In genomic region chr3:189297957-189298356, GRCh38 we compare ENCODE assay signal across 20 cellular contexts.
"Had no signal": no experiment of that assay in that cellular context is flagged by ENCODE, and none has a peak within 500 bp of the region (broad histone marks: within the 10 kb centered on the region; RNA-seq: fewer than 3 reads in every experiment).

No MANE protein-coding gene starts in this region.

- H3K36me3 Mint-ChIP-seq: activated naive CD4-positive, alpha-beta T cell treated with anti-CD3 and anti-CD28 coated beads, Interleukin-2, amount 50 U/mL, for 24 hours had no signal

- H3K27ac ChIP-seq: ascending aorta, body of pancreas, cardiac muscle cell, VCaP had no signal

- H3K27ac Mint-ChIP-seq: activated CD4-positive, alpha-beta memory T cell treated with anti-CD3 and anti-CD28 coated beads, Interleukin-2, amount 10 ng/mL, durations not matched to agents 7 days and 5 days; T-helper 17 cell had no signal

- H3K4me3 ChIP-seq: ascending aorta, body of pancreas, cardiac muscle cell had no signal

- ATAC-seq: body of pancreas, T-helper 17 cell had no signal

- H3K27me3 Mint-ChIP-seq: activated CD4-positive, alpha-beta memory T cell treated with anti-CD3 and anti-CD28 coated beads, Interleukin-2, amount 10 ng/mL, durations not matched to agents 7 days and 5 days; activated CD4-positive, alpha-beta T cell treated with anti-CD3 and anti-CD28 coated beads for 36 hours; activated naive CD4-positive, alpha-beta T cell treated with anti-CD3 and anti-CD28 coated beads, Interleukin-2, amount 50 U/mL, for 24 hours had no signal

- H3K4me3 Mint-ChIP-seq: activated CD4-positive, alpha-beta memory T cell treated with anti-CD3 and anti-CD28 coated beads, Interleukin-2, amount 10 ng/mL, durations not matched to agents 7 days and 5 days; activated CD4-positive, alpha-beta T cell treated with anti-CD3 and anti-CD28 coated beads for 36 hours; T-helper 17 cell had no signal

- DNase-seq: activated CD4-positive, alpha-beta memory T cell treated with anti-CD3 and anti-CD28 coated beads, Interleukin-2, amount 10 ng/mL, durations not matched to agents 7 days and 5 days; activated CD4-positive, alpha-beta T cell treated with anti-CD3 and anti-CD28 coated beads, Interleukin-2, amount 50 U/mL, for 1 hour; amniotic stem cell; body of pancreas; Kasumi-1; KBM-7; NCI-H1048; NCI-H146; NCI-H187 treated with DMSO at 0.1 percent for 48 hours; NCI-H2081 treated with DMSO at 0.1 percent for 48 hours; NCI-H446; NCI-H524; SHP77; T-helper 17 cell had no signal

- H3K4me1 ChIP-seq: ascending aorta, body of pancreas had no signal

- H3K9me3 Mint-ChIP-seq: activated naive CD4-positive, alpha-beta T cell treated with anti-CD3 and anti-CD28 coated beads, Interleukin-2, amount 50 U/mL, for 24 hours; activated T-cell treated with anti-CD3 and anti-CD28 coated beads, Interleukin-2, amount 50 U/mL, for 72 hours had no signal

- H3K9me3 ChIP-seq: ascending aorta, body of pancreas had no signal

- H3K27me3 ChIP-seq: ascending aorta, body of pancreas, cardiac muscle cell had no signal

- H3K36me3 ChIP-seq: ascending aorta, cardiac muscle cell had no signal
